Comparison of ENCODE assay signal across 1 cellular context in the genomic region with DNA sequence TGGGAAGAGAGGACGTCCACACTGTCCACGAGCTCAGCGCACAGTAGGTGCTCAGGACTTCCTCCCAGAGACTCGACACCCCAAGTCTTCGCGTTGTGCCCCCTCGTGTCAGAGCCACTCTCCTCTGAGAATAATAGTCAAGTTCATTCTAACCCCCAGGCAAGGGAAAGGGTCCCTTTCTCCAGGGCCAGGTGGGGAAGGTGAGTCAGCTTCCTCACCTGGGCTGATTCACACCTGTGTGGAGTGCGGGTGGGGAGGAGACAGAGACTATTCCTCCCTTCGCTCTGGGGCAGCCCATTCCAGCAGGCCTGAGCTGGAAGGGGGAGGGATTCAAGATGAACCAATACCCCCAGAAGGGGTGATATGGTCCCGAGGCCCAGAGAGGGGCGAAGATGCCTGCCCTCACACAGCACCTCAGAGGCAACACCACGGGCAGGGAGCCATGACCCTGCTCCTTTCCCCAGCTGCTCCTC.
TF ChIP-seq lines count a peak whose summit lies in the region.

No MANE protein-coding gene starts in this region.

TF ChIP-seq in HEK293, 187 proteins besides CTCF, POLR2A, EP300 and RAD21:
- TF ChIP-seq, protein P1, sequence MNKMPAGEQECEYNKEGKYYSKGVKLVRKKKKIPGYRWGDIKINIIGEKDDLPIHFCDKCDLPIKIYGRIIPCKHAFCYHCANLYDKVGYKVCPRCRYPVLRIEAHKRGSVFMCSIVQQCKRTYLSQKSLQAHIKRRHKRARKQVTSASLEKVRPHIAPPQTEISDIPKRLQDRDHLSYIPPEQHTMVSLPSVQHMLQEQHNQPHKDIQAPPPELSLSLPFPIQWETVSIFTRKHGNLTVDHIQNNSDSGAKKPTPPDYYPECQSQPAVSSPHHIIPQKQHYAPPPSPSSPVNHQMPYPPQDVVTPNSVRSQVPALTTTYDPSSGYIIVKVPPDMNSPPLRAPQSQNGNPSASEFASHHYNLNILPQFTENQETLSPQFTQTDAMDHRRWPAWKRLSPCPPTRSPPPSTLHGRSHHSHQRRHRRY (tag by site-specific recombination; IDR thresholded peaks at IDR 0.05) = no peak
- TF ChIP-seq, protein P2, sequence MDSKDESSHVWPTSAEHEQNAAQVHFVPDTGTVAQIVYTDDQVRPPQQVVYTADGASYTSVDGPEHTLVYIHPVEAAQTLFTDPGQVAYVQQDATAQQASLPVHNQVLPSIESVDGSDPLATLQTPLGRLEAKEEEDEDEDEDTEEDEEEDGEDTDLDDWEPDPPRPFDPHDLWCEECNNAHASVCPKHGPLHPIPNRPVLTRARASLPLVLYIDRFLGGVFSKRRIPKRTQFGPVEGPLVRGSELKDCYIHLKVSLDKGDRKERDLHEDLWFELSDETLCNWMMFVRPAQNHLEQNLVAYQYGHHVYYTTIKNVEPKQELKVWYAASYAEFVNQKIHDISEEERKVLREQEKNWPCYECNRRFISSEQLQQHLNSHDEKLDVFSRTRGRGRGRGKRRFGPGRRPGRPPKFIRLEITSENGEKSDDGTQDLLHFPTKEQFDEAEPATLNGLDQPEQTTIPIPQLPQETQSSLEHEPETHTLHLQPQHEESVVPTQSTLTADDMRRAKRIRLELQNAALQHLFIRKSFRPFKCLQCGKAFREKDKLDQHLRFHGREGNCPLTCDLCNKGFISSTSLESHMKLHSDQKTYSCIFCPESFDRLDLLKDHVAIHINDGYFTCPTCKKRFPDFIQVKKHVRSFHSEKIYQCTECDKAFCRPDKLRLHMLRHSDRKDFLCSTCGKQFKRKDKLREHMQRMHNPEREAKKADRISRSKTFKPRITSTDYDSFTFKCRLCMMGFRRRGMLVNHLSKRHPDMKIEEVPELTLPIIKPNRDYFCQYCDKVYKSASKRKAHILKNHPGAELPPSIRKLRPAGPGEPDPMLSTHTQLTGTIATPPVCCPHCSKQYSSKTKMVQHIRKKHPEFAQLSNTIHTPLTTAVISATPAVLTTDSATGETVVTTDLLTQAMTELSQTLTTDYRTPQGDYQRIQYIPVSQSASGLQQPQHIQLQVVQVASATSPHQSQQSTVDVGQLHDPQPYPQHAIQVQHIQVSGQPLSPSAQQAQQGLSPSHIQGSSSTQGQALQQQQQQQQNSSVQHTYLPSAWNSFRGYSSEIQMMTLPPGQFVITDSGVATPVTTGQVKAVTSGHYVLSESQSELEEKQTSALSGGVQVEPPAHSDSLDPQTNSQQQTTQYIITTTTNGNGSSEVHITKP (tag by site-specific recombination; IDR thresholded peaks at IDR 0.05) = 0 out of 2 replicates have a peak, but pooled peaks have one; percentile 19
- TF ChIP-seq ZEB2 (tag by site-specific recombination; IDR thresholded peaks at IDR 0.05) = 0 out of 2 replicates have a peak, but pooled peaks have one; percentile 37
TF ChIP-seq in HEK293: peak in this region for 2.
